8 cellular contexts compared by ENCODE assay signal in genomic region chr2:44100351-44100750, GRCh38.
DNase-seq lines count a peak whose midpoint lies in the region; ATAC-seq and TF ChIP-seq lines count a peak whose summit lies in the region.

No MANE protein-coding gene starts in this region.

- H3K9me3 Mint-ChIP-seq in activated T-helper 17 cell treated with anti-CD3 and anti-CD28 coated beads, Interleukin-2, amount 50 U/mL, for 72 hours, result no peaks in the 10 kb centered on the region
- no peaks in the 10 kb centered on the region for H3K9me3 Mint-ChIP-seq in stimulated activated memory B cell treated with anti-CD40 and anti-IgM and Interleukin-4, amounts not matched to agents 10 μg/mL and 1 μg/mL and 100 μg/mL, for 72 hours

- no peaks in the 10 kb centered on the region for H3K9me3 ChIP-seq in AG04450 (ENCODE audit: control insufficient read depth, insufficient read depth, low read length)

- H3K27ac Mint-ChIP-seq in activated T-helper 17 cell treated with anti-CD3 and anti-CD28 coated beads, Interleukin-2, amount 50 U/mL, for 72 hours, result no peak overlapping the region
- H3K27ac Mint-ChIP-seq in stimulated activated memory B cell treated with anti-CD40 and anti-IgM and Interleukin-4, amounts not matched to agents 10 μg/mL and 1 μg/mL and 100 μg/mL, for 72 hours, result no peak overlapping the region

- ATAC-seq in HG03571 (IDR thresholded peaks at IDR 0.05; ENCODE audit: unreplicated experiment) (peak; percentile 52), HG03039 (IDR thresholded peaks at IDR 0.05; ENCODE audit: unreplicated experiment) (no peak)
- ATAC-seq in activated T-helper 17 cell treated with anti-CD3 and anti-CD28 coated beads, Interleukin-2, amount 50 U/mL, for 72 hours (replicated peaks), result peak; percentile 58
- no peak for ATAC-seq in stimulated activated memory B cell treated with anti-CD40 and anti-IgM and Interleukin-4, amounts not matched to agents 10 μg/mL and 1 μg/mL and 100 μg/mL, for 72 hours

- CTCF ChIA-PET in AG04450 (lab: Charles Lee), result interaction anchor here (0.5 to 1.9 kb wide), 2 partner anchors 14 to 119 kb away, joined by 3 to 8 read pairs; no protein-coding TSS in a partner anchor

- POLR2A ChIA-PET in AG04450 (lab: Yijun Ruan, JAX), result interaction anchor here (0.6 kb wide), 1 partner anchor 242 kb away, joined by 4 read pairs; no protein-coding TSS in a partner anchor

- H3K27ac ChIP-seq in AG04450 (ENCODE audit: low read depth, low read length), result no peak overlapping the region

- peaks cover 5% of the 10 kb centered on the region for H3K4me1 Mint-ChIP-seq in activated T-helper 17 cell treated with anti-CD3 and anti-CD28 coated beads, Interleukin-2, amount 50 U/mL, for 72 hours
- no peaks in the 10 kb centered on the region for H3K4me1 Mint-ChIP-seq in stimulated activated memory B cell treated with anti-CD40 and anti-IgM and Interleukin-4, amounts not matched to agents 10 μg/mL and 1 μg/mL and 100 μg/mL, for 72 hours

- no peak overlapping the region for H3K4me3 ChIP-seq in AG04450 (ENCODE audit: low read depth, low read length)
- no peak overlapping the region for H3K4me3 ChIP-seq in kidney epithelial cell (ENCODE audit: low read depth, low read length)

- H3K4me3 Mint-ChIP-seq in activated T-helper 17 cell treated with anti-CD3 and anti-CD28 coated beads, Interleukin-2, amount 50 U/mL, for 72 hours, result no peak overlapping the region
- H3K4me3 Mint-ChIP-seq in stimulated activated memory B cell treated with anti-CD40 and anti-IgM and Interleukin-4, amounts not matched to agents 10 μg/mL and 1 μg/mL and 100 μg/mL, for 72 hours, result no peak overlapping the region

- peaks cover 3% of the 10 kb centered on the region for H3K27me3 Mint-ChIP-seq in activated T-helper 17 cell treated with anti-CD3 and anti-CD28 coated beads, Interleukin-2, amount 50 U/mL, for 72 hours
- no peaks in the 10 kb centered on the region for H3K27me3 Mint-ChIP-seq in stimulated activated memory B cell treated with anti-CD40 and anti-IgM and Interleukin-4, amounts not matched to agents 10 μg/mL and 1 μg/mL and 100 μg/mL, for 72 hours

- TF ChIP-seq CTCF in AG04450 (IDR thresholded peaks at IDR 0.05; ENCODE audit: low read depth, low read length), result no peak
- no peak for TF ChIP-seq CTCF in kidney epithelial cell (IDR thresholded peaks at IDR 0.05; ENCODE audit: insufficient read depth, low read length, poor library complexity, severe bottlenecking)

- H3K27me3 ChIP-seq in AG04450 (ENCODE audit: control insufficient read depth, insufficient read depth, low read length), result no peaks in the 10 kb centered on the region
- H3K27me3 ChIP-seq in kidney epithelial cell (ENCODE audit: control insufficient read depth, insufficient read depth, low read length), result no peaks in the 10 kb centered on the region

- H3K36me3 Mint-ChIP-seq in activated T-helper 17 cell treated with anti-CD3 and anti-CD28 coated beads, Interleukin-2, amount 50 U/mL, for 72 hours (ENCODE audit: low read depth), result no peaks in the 10 kb centered on the region
- no peaks in the 10 kb centered on the region for H3K36me3 Mint-ChIP-seq in stimulated activated memory B cell treated with anti-CD40 and anti-IgM and Interleukin-4, amounts not matched to agents 10 μg/mL and 1 μg/mL and 100 μg/mL, for 72 hours

- peak; percentile 72 for DNase-seq in AG04450 (ENCODE audit: low read depth, low spot score)
- DNase-seq in kidney epithelial cell (ENCODE audit: low read depth), result peak; percentile 91
- no peak for DNase-seq in germinal center (ENCODE audit: low spot score)
- DNase-seq in NCI-H128 (lab: John Stamatoyannopoulos, UW; ENCODE audit: unreplicated experiment), result no peak

- H3K36me3 ChIP-seq in kidney epithelial cell (ENCODE audit: control insufficient read depth, insufficient read depth, low read length), result no peaks in the 10 kb centered on the region

Comparison
In these comparisons a context has a peak if more than half of its experiments do, and no peak if none do; other contexts are left out.
1. DNase-seq: peak in AG04450 (single experiment) and kidney epithelial cell (single experiment); none in germinal center (single experiment) and NCI-H128 (single experiment).
2. ATAC-seq: peak in HG03571 (single experiment) and activated T-helper 17 cell treated with anti-CD3 and anti-CD28 coated beads, Interleukin-2, amount 50 U/mL, for 72 hours (single experiment); none in HG03039 (single experiment) and stimulated activated memory B cell treated with anti-CD40 and anti-IgM and Interleukin-4, amounts not matched to agents 10 μg/mL and 1 μg/mL and 100 μg/mL, for 72 hours (single experiment).